In the genomic region with DNA sequence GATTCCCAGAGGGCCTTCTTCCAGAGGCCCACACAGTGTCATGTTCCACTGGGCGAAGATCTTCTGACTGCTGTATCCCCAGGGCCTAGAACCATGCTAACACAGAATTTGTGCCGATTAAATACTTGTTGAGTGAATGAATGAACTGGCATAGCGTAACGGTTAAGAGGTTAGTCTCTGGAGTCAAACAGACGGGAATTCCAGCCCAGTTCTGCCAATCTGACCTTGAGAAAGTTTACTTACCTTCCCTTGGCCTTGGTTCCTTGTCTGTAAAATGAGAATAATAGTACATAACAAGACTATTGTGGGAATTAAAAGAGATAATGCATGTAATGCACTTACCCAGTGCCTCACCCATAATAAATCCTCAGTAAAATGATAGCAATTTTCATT, we compare ENCODE assay signal across 16 cellular contexts. TPM values are rescaled to one million over a fixed set of nuclear protein-coding genes. Genes with fewer than 3 reads are reported as not detected.
DNase-seq lines count a peak whose midpoint lies in the region; ATAC-seq and TF ChIP-seq lines count a peak whose summit lies in the region.
"Had no signal": no experiment of that assay in that cellular context is flagged by ENCODE, and none has a peak within 500 bp of the region (broad histone marks: within the 10 kb centered on the region; RNA-seq: fewer than 3 reads in every experiment).

No MANE protein-coding gene starts in this region.

- H3K4me1 Mint-ChIP-seq in neural crest cell, result peaks cover 12% of the 10 kb centered on the region

- peak overlapping the region; percentile 27 for H3K27ac Mint-ChIP-seq in neural crest cell (ENCODE audit: unreplicated experiment)
- H3K27ac Mint-ChIP-seq: CD4-positive, alpha-beta memory T cell had no signal

- no peak for TF ChIP-seq RAD21 in SK-N-SH (IDR thresholded peaks at IDR 0.05; ENCODE audit: low read length)

- 85% methylated on average over 5 of the region's 5 CpGs for WGBS in SK-N-SH (ENCODE audit: low lambda C conversion rate)
- WGBS in body of pancreas, 2 donors, result 42 to 54% methylated on average over 5 of the region's 5 CpGs

- no peak for ATAC-seq in SK-N-SH treated with all-trans-retinoic acid at 6 μM for 48 hours
- peak; percentile 34 for ATAC-seq in body of pancreas

- H3K36me3 ChIP-seq in SK-N-SH (replicated peaks in 1 of 2; ENCODE audit: control insufficient read depth in 1 of 2, insufficient read depth in 2 of 2, low read length in 1 of 2) (no peaks in the 10 kb centered on the region), body of pancreas (replicated peaks in 1 of 2; ENCODE audit: insufficient read depth in 1 of 2, low read depth in 2 of 2) (no peaks in the 10 kb centered on the region)
- H3K36me3 ChIP-seq: BLaER1 had no signal

- peaks cover 0 to 11% of the 10 kb centered on the region in 2 experiments for H3K4me1 ChIP-seq in SK-N-SH (ENCODE audit: control insufficient read depth in 1 of 2, insufficient read depth in 2 of 2, low read depth in 1 of 2, low read length in 1 of 2)
- H3K4me1 ChIP-seq in body of pancreas, result peaks cover 21% of the 10 kb centered on the region

- peaks cover 2% of the 10 kb centered on the region for H3K9me3 Mint-ChIP-seq in neural crest cell
- H3K9me3 Mint-ChIP-seq: CD14-positive monocyte; CD4-positive, alpha-beta memory T cell had no signal

- DNase-seq in SK-N-SH, result no peak
- no peak for DNase-seq in body of pancreas
- no peak for DNase-seq in neural crest cell (ENCODE audit: low read depth, low spot score)
- no peak for DNase-seq in activated CD4-positive, CD25-positive, alpha-beta regulatory T cell treated with anti-CD3 and anti-CD28 coated beads, Interleukin-2, amount 50 U/mL, for 72 hours
- no peak for DNase-seq in NCI-H1436 treated with DMSO at 0.1 percent for 48 hours (lab: John Stamatoyannopoulos, UW)
- no peak for DNase-seq in HUDEP-2 (lab: John Stamatoyannopoulos, UW; ENCODE audit: unreplicated experiment in 76 of 76)
- DNase-seq: 8988T; Calu3; CD4-positive, alpha-beta memory T cell; DMS79 treated with DMSO at 0.1 percent for 48 hours; GF-D8; GOT3 had no signal

- no peak for TF ChIP-seq CTCF in SK-N-SH (IDR thresholded peaks at IDR 0.05)
- no peak for TF ChIP-seq CTCF in body of pancreas (IDR thresholded peaks at IDR 0.05)
- no peak for TF ChIP-seq CTCF in neural crest cell (conservative IDR thresholded peaks at IDR 0.05)

- no peak overlapping the region for H3K4me3 Mint-ChIP-seq in neural crest cell
- H3K4me3 Mint-ChIP-seq: CD14-positive monocyte; CD4-positive, alpha-beta memory T cell had no signal

- no peak overlapping the region for H2AFZ ChIP-seq in SK-N-SH (ENCODE audit: low read depth)

- H3K9me2 ChIP-seq in SK-N-SH, result no peaks in the 10 kb centered on the region

- TF ChIP-seq EP300 in SK-N-SH (IDR thresholded peaks at IDR 0.05; ENCODE audit: borderline replicate concordance in 1 of 2, low read depth in 1 of 2, low read length in 1 of 2), result no peak

- peaks cover 14% of the 10 kb centered on the region for H3F3A ChIP-seq in SK-N-SH (replicated peaks; ENCODE audit: insufficient read depth)

- no peaks in the 10 kb centered on the region for H3K27me3 Mint-ChIP-seq in neural crest cell (ENCODE audit: low read depth)

- H3K36me3 Mint-ChIP-seq in neural crest cell (ENCODE audit: low read depth), result no peaks in the 10 kb centered on the region
- H3K36me3 Mint-ChIP-seq: CD14-positive monocyte; CD4-positive, alpha-beta memory T cell had no signal

- H3K4me3 ChIP-seq in SK-N-SH (ENCODE audit: low read depth in 2 of 2, low read length in 1 of 2) (no peak overlapping the region), body of pancreas (no peak overlapping the region)
- H3K4me3 ChIP-seq: BLaER1 had no signal

- H3K4me2 ChIP-seq in SK-N-SH, result no peak overlapping the region

- POLR2A ChIA-PET in SK-N-SH (lab: Yijun Ruan, JAX), result no interaction called here

- H3K79me2 ChIP-seq in SK-N-SH (ENCODE audit: insufficient read depth), result no peaks in the 10 kb centered on the region

- H3K27ac ChIP-seq in SK-N-SH (ENCODE audit: low read depth in 2 of 2, low read length in 1 of 2), result no peak overlapping the region
- H3K27ac ChIP-seq in body of pancreas, result no peak overlapping the region
- H3K27ac ChIP-seq: BLaER1 had no signal

- no peak overlapping the region for H3K9ac ChIP-seq in SK-N-SH
- H3K9ac ChIP-seq: BLaER1 had no signal

- TF ChIP-seq POLR2A in body of pancreas (IDR thresholded peaks at IDR 0.05), result no peak

- H3K9me3 ChIP-seq in SK-N-SH (no peaks in the 10 kb centered on the region), body of pancreas (no peaks in the 10 kb centered on the region)
- H3K9me3 ChIP-seq: BLaER1 had no signal

- CTCF ChIA-PET in SK-N-SH (lab: Yijun Ruan, JAX), result no interaction called here

- intact Hi-C loops in body of pancreas (cut with DNase I), result no loop called here

- H3K27me3 ChIP-seq in SK-N-SH (ENCODE audit: insufficient read depth) (no peaks in the 10 kb centered on the region), body of pancreas (no peaks in the 10 kb centered on the region)

- no peaks in the 10 kb centered on the region for H4K20me1 ChIP-seq in SK-N-SH (ENCODE audit: insufficient read depth)

TF ChIP-seq in SK-N-SH treated with all-trans-retinoic acid at 6 μM for 48 hours, 23 proteins besides CTCF, POLR2A, EP300 and RAD21:
- TF ChIP-seq PPARA (CRISPR knock-in tag; IDR thresholded peaks at IDR 0.05; ENCODE audit: borderline replicate concordance), result no peak
- TF ChIP-seq ISL1 (CRISPR knock-in tag; IDR thresholded peaks at IDR 0.05), result peak; percentile 73

TF ChIP-seq in SK-N-SH, 30 proteins besides CTCF, POLR2A, EP300 and RAD21:
- no peak for TF ChIP-seq JUND (IDR thresholded peaks at IDR 0.05)
- TF ChIP-seq, protein P1, sequence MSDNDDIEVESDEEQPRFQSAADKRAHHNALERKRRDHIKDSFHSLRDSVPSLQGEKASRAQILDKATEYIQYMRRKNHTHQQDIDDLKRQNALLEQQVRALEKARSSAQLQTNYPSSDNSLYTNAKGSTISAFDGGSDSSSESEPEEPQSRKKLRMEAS (IDR thresholded peaks at IDR 0.05; ENCODE audit: low read depth), result no peak
- TF ChIP-seq YY1 (IDR thresholded peaks at IDR 0.05; ENCODE audit: low read depth), result no peak
- TF ChIP-seq TCF12 (IDR thresholded peaks at IDR 0.05), result no peak
- TF ChIP-seq RFX5 (IDR thresholded peaks at IDR 0.05; ENCODE audit: low read length), result no peak
- TF ChIP-seq GABPA (IDR thresholded peaks at IDR 0.05; ENCODE audit: low read depth), result no peak
- no peak for TF ChIP-seq FOXJ3 (CRISPR knock-in tag; IDR thresholded peaks at IDR 0.05)
- no peak for TF ChIP-seq GATA2 (CRISPR knock-in tag; IDR thresholded peaks at IDR 0.05)
- no peak for TF ChIP-seq MEF2A (IDR thresholded peaks at IDR 0.05; ENCODE audit: borderline replicate concordance, low read depth)
- TF ChIP-seq MXI1 (IDR thresholded peaks at IDR 0.05; ENCODE audit: low read depth, low read length), result no peak
- TF ChIP-seq FOSL2 (IDR thresholded peaks at IDR 0.05; ENCODE audit: borderline replicate concordance, low read depth), result no peak
- TF ChIP-seq, protein P2, sequence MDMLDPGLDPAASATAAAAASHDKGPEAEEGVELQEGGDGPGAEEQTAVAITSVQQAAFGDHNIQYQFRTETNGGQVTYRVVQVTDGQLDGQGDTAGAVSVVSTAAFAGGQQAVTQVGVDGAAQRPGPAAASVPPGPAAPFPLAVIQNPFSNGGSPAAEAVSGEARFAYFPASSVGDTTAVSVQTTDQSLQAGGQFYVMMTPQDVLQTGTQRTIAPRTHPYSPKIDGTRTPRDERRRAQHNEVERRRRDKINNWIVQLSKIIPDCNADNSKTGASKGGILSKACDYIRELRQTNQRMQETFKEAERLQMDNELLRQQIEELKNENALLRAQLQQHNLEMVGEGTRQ (IDR thresholded peaks at IDR 0.05; ENCODE audit: borderline replicate concordance, low read depth, low read length), result no peak
- no peak for TF ChIP-seq CHD2 (IDR thresholded peaks at IDR 0.05; ENCODE audit: low read length, partially characterized antibody)
- no peak for TF ChIP-seq POLR2AphosphoS5 (IDR thresholded peaks at IDR 0.05; ENCODE audit: low read depth, low read length)
- no peak for TF ChIP-seq TAF1 (IDR thresholded peaks at IDR 0.05; ENCODE audit: borderline replicate concordance, low read depth, low read length)
- TF ChIP-seq NRF1 (IDR thresholded peaks at IDR 0.05; ENCODE audit: low read depth, low read length), result no peak
- no peak for TF ChIP-seq TEAD4 (IDR thresholded peaks at IDR 0.05; ENCODE audit: borderline replicate concordance, insufficient read depth)
- TF ChIP-seq FOXM1 (IDR thresholded peaks at IDR 0.05; ENCODE audit: low read depth), result no peak
- TF ChIP-seq SMC3 (IDR thresholded peaks at IDR 0.05; ENCODE audit: low read depth, low read length), result no peak

RNA-seq across cellular contexts. Expression of a gene that starts 58.3 kb away (rescaled TPM):
- polyA plus RNA-seq in SK-N-SH (2012; rRNA removed), result 50.9 and 72.3 TPM in 2 replicates
- polyA plus RNA-seq in SK-N-SH (2012; cell fraction: cytosol; rRNA removed), result 43.2 and 53.1 TPM in 2 replicates
- polyA plus RNA-seq in SK-N-SH (2012; cell fraction: nucleus; rRNA removed), result 19.3 and 28.0 TPM in 2 replicates
- not detected for total RNA-seq in body of pancreas
- not detected in 2 replicates for total RNA-seq in neural crest cell
- total RNA-seq: Calu3; CD4-positive, alpha-beta memory T cell; HT-29 had no signal
- polyA plus RNA-seq: CD14-positive monocyte; CD4-positive, alpha-beta memory T cell had no signal
